In the genomic region with DNA sequence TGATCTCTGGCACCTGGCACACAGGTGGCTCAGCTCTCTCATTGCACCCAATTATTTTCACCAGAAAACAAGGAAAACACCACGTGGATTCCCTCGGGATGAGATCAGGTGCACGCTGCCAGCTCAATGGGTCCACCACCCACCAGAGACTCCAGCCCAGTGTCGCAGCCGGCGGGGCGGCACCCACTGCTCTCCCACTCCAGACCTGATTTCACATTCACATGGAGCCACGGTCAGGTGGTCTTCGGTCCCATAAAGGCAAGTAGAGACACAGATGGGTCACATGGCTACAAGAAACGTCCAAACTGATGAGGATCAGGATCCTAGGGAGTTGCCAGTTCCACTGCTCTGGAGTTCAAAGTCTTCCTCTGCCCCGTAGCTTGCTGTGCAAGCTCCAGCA, we compare ENCODE assay signal across 30 cellular contexts.
"Had no signal": no experiment of that assay in that cellular context is flagged by ENCODE, and none has a peak within 500 bp of the region (broad histone marks: within the 10 kb centered on the region; RNA-seq: fewer than 3 reads in every experiment).

No MANE protein-coding gene starts in this region.

- H3K4me3 ChIP-seq: coronary artery, dorsolateral prefrontal cortex had no signal

- H3K27ac ChIP-seq: brain microvascular endothelial cell, coronary artery, dorsolateral prefrontal cortex, WERI-Rb-1 had no signal

- DNase-seq: activated B cell treated with CpG ODN at 0.5 μM for 24 hours; activated CD4-positive, alpha-beta T cell treated with anti-CD3 and anti-CD28 coated beads for 48 hours; activated CD4-positive, alpha-beta T cell treated with anti-CD3 and anti-CD28 coated beads, Interleukin-2, amount 50 U/mL, for 1 hour; activated CD4-positive, alpha-beta T cell treated with anti-CD3 and anti-CD28 coated beads, Interleukin-2, amount 50 U/mL, for 48 hours; activated CD8-positive, alpha-beta T cell treated with anti-CD3 and anti-CD28 coated beads for 36 hours; activated effector memory CD4-positive, alpha-beta T cell treated with Interleukin-2 at 50 U/mL for 16 hours; activated gamma-delta T cell treated with Interleukin-2 at 50 U/mL for 16 hours; activated naive CD4-positive, alpha-beta T cell treated with anti-CD3 and anti-CD28 coated beads, Interleukin-2, amount 50 U/mL, for 16 hours; activated naive CD4-positive, alpha-beta T cell treated with Interleukin-2 at 50 U/mL for 16 hours; activated T-cell treated with anti-CD3 and anti-CD28 coated beads, Interleukin-2, amount 50 U/mL, for 4 hours; amniotic stem cell; anterior cingulate cortex; brain microvascular endothelial cell; dorsolateral prefrontal cortex; effector memory CD4-positive, alpha-beta T cell; erythroblast; foreskin fibroblast; T-helper 1 cell; T-helper 17 cell; T1000; WERI-Rb-1 had no signal

- H3K4me3 Mint-ChIP-seq: activated B cell treated with CpG ODN at 0.5 μM for 24 hours; activated CD8-positive, alpha-beta T cell treated with anti-CD3 and anti-CD28 coated beads for 36 hours; activated naive CD8-positive, alpha-beta T cell; activated T-cell treated with anti-CD3 and anti-CD28 coated beads, Interleukin-2, amount 50 U/mL, for 4 hours; activated T-helper 17 cell treated with anti-CD3 and anti-CD28 coated beads, Interleukin-2, amount 50 U/mL, for 72 hours; central memory CD8-positive, alpha-beta T cell; dendritic cell treated with granulocyte-macrophage colony-stimulating factor and Interleukin-4, amounts not matched to agents 40 ng/mL and 50 ng/mL, for 4 days; T-helper 17 cell; T-helper 2 cell treated with Interferon-gamma antibody and Interleukin-4, amounts not matched to agents 5 μg/mL and 100 μg/mL, for 36 hours had no signal

- H3K9me3 Mint-ChIP-seq: activated B cell treated with CpG ODN at 0.5 μM for 24 hours; activated CD8-positive, alpha-beta T cell treated with anti-CD3 and anti-CD28 coated beads for 36 hours; activated T-cell treated with anti-CD3 and anti-CD28 coated beads, Interleukin-2, amount 50 U/mL, for 4 hours; activated T-helper 17 cell treated with anti-CD3 and anti-CD28 coated beads, Interleukin-2, amount 50 U/mL, for 72 hours; central memory CD8-positive, alpha-beta T cell; dendritic cell treated with granulocyte-macrophage colony-stimulating factor and Interleukin-4, amounts not matched to agents 40 ng/mL and 50 ng/mL, for 4 days had no signal

- H3K36me3 Mint-ChIP-seq: activated naive CD8-positive, alpha-beta T cell had no signal

- FAIRE-seq: astrocyte, frontal cortex had no signal

- H3K27me3 Mint-ChIP-seq: activated B cell treated with CpG ODN at 0.5 μM for 24 hours; activated CD8-positive, alpha-beta T cell treated with anti-CD3 and anti-CD28 coated beads for 36 hours; activated naive CD8-positive, alpha-beta T cell; activated T-helper 17 cell treated with anti-CD3 and anti-CD28 coated beads, Interleukin-2, amount 50 U/mL, for 72 hours; central memory CD8-positive, alpha-beta T cell; dendritic cell treated with granulocyte-macrophage colony-stimulating factor and Interleukin-4, amounts not matched to agents 40 ng/mL and 50 ng/mL, for 4 days; T-helper 17 cell had no signal

- H3K27me3 ChIP-seq: brain microvascular endothelial cell had no signal

- H3K27ac Mint-ChIP-seq: activated B cell treated with CpG ODN at 0.5 μM for 24 hours; activated CD8-positive, alpha-beta T cell treated with anti-CD3 and anti-CD28 coated beads for 36 hours; activated naive CD8-positive, alpha-beta T cell; activated T-helper 17 cell treated with anti-CD3 and anti-CD28 coated beads, Interleukin-2, amount 50 U/mL, for 72 hours; dendritic cell treated with granulocyte-macrophage colony-stimulating factor and Interleukin-4, amounts not matched to agents 40 ng/mL and 50 ng/mL, for 4 days; T-helper 17 cell; T-helper 2 cell treated with Interferon-gamma antibody and Interleukin-4, amounts not matched to agents 5 μg/mL and 100 μg/mL, for 36 hours had no signal

- H3K4me1 Mint-ChIP-seq: activated B cell treated with CpG ODN at 0.5 μM for 24 hours; activated T-helper 17 cell treated with anti-CD3 and anti-CD28 coated beads, Interleukin-2, amount 50 U/mL, for 72 hours; central memory CD8-positive, alpha-beta T cell; T-helper 17 cell had no signal

- ATAC-seq: activated CD4-positive, CD25-positive, alpha-beta regulatory T cell treated with anti-CD3 and anti-CD28 coated beads, Interleukin-2, amount 50 U/mL, for 24 hours; activated CD8-positive, alpha-beta T cell treated with anti-CD3 and anti-CD28 coated beads for 36 hours; activated T-cell treated with anti-CD3 and anti-CD28 coated beads, Interleukin-2, amount 50 U/mL, for 4 hours; T-helper 17 cell had no signal

- H3K36me3 ChIP-seq: brain microvascular endothelial cell, WERI-Rb-1 had no signal
